11 cellular contexts compared by ENCODE assay signal in the genomic region with DNA sequence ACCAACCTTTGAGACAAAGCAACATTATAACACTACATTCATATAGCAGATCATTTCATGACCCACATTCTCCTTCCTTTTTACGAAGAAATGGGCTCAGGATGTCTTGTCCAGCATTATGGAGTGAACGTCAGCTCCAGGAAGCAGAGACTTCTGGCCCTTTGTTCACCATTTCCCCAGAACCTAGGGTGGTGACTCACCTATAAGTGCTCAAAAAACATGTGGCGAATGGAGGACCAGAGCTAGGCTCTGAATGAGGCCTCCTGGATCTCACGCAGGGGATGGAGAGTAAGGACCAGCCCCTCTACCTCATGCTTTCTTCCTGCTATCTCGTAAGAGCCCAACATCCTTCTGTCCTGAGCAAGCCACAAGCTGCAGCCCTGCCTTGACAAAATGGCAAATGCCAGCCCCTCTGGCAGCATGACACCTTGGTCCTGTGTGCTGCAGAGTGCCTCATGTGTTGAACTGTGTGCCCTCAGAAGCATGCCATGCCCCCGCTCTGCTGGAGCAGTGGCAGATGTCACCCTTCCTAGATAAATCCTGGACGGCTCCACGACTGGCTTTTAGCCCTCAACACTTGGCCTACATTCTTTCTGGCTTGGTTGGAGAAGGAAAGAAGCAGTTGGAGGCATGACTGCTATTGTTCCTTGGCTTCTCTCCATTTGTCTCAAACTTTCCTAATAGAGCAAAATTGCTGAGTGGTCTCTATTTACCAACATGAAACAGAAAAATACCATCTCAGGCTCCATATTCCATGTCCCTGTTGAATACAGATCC. TPM values are rescaled to one million over a fixed set of nuclear protein-coding genes. Genes with fewer than 3 reads are reported as not detected.
DNase-seq lines count a peak whose midpoint lies in the region; ATAC-seq and TF ChIP-seq lines count a peak whose summit lies in the region.
"Had no signal": no experiment of that assay in that cellular context is flagged by ENCODE, and none has a peak within 500 bp of the region (broad histone marks: within the 10 kb centered on the region; RNA-seq: fewer than 3 reads in every experiment).

No MANE protein-coding gene starts in this region.

- no peaks in the 10 kb centered on the region for H3K36me3 Mint-ChIP-seq in chondrocyte (ENCODE audit: low read depth)

- no peak for TF ChIP-seq RAD21 in SK-N-SH (IDR thresholded peaks at IDR 0.05; ENCODE audit: low read length)
- no peak for TF ChIP-seq RAD21 in liver (IDR thresholded peaks at IDR 0.05)

- H3K4me1 Mint-ChIP-seq in chondrocyte (ENCODE audit: low read depth), result peaks cover 67% of the 10 kb centered on the region

- POLR2A ChIA-PET in SK-N-SH (lab: Yijun Ruan, JAX), result no interaction called here

- TF ChIP-seq EP300 in SK-N-SH (IDR thresholded peaks at IDR 0.05; ENCODE audit: borderline replicate concordance in 1 of 2, low read depth in 1 of 2, low read length in 1 of 2), result no peak

- 90% methylated on average over 8 of the region's 8 CpGs for WGBS in SK-N-SH (ENCODE audit: low lambda C conversion rate)
- WGBS in liver, result 78% methylated on average over 8 of the region's 8 CpGs

- H3K27me3 ChIP-seq in SK-N-SH (ENCODE audit: insufficient read depth) (no peaks in the 10 kb centered on the region), liver (ENCODE audit: control insufficient read depth in 4 of 4, insufficient read depth in 4 of 4, low read length in 3 of 4) (no peaks in the 10 kb centered on the region), thoracic aorta (replicated peaks; ENCODE audit: insufficient read depth) (no peaks in the 10 kb centered on the region)

- H3K27me3 Mint-ChIP-seq in chondrocyte (ENCODE audit: low read depth), result no peaks in the 10 kb centered on the region

- H3K9ac ChIP-seq in SK-N-SH (no peak overlapping the region), liver (ENCODE audit: low read depth in 1 of 2, low read length in 2 of 2) (no peak overlapping the region)

- H3K4me1 ChIP-seq in SK-N-SH (ENCODE audit: control insufficient read depth in 1 of 2, insufficient read depth in 2 of 2, low read depth in 1 of 2, low read length in 1 of 2) (peaks cover 24 to 51% of the 10 kb centered on the region in 2 experiments; a peak in 3 of 4 replicates), liver (ENCODE audit: control insufficient read depth in 4 of 4, insufficient read depth in 4 of 4, low read length in 3 of 4) (peaks cover 0 to 2% (median 0%) of the 10 kb centered on the region in 4 donors), thoracic aorta (ENCODE audit: control insufficient read depth in 1 of 2, low read depth in 2 of 2) (peaks cover 41 to 82% of the 10 kb centered on the region in 2 donors)

- no peaks in the 10 kb centered on the region for H3K9me3 ChIP-seq in SK-N-SH
- H3K9me3 ChIP-seq in liver (ENCODE audit: control insufficient read depth in 4 of 4, low read length in 3 of 4), result no peaks in the 10 kb centered on the region
- H3K9me3 ChIP-seq in thoracic aorta, result no peaks in the 10 kb centered on the region

- H2AFZ ChIP-seq in SK-N-SH (ENCODE audit: low read depth), result no peak overlapping the region

- peaks cover 65% of the 10 kb centered on the region for H3K79me2 ChIP-seq in SK-N-SH (ENCODE audit: insufficient read depth)

- no peak for DNase-seq in SK-N-SH
- DNase-seq in chondrocyte (ENCODE audit: low spot score), result peak; percentile 39
- no peak for DNase-seq in thoracic aorta (ENCODE audit: low spot score)
- no peak for DNase-seq in NCI-H1105 treated with DMSO at 0.1 percent for 48 hours (lab: John Stamatoyannopoulos, UW)
- DNase-seq: central memory CD4-positive, alpha-beta T cell; NCI-H526 had no signal

- TF ChIP-seq CTCF in SK-N-SH (IDR thresholded peaks at IDR 0.05), result no peak
- TF ChIP-seq CTCF in chondrocyte (IDR thresholded peaks at IDR 0.05), result no peak
- no peak for TF ChIP-seq CTCF in liver (IDR thresholded peaks at IDR 0.05; ENCODE audit: low read depth, low read length, missing input control)
- no peak for TF ChIP-seq CTCF in thoracic aorta (IDR thresholded peaks at IDR 0.05)

- H3K27ac Mint-ChIP-seq in chondrocyte (ENCODE audit: unreplicated experiment), result peak overlapping the region; percentile 57

- ATAC-seq in SK-N-SH treated with all-trans-retinoic acid at 6 μM for 48 hours (no peak), thoracic aorta (ENCODE audit: insufficient number of reproducible peaks, low FRiP score, low read depth) (no peak), GM18511 (IDR thresholded peaks at IDR 0.05; ENCODE audit: unreplicated experiment) (no peak), GM18520 (IDR thresholded peaks at IDR 0.05; ENCODE audit: unreplicated experiment) (no peak)
- ATAC-seq: GM12878 had no signal

- no peaks in the 10 kb centered on the region for H4K20me1 ChIP-seq in SK-N-SH (ENCODE audit: insufficient read depth)

- H3K4me2 ChIP-seq in SK-N-SH, result 0 out of 2 replicates have a peak overlapping the region, but pooled peaks have one; percentile 7

- H3K4me3 Mint-ChIP-seq in chondrocyte (ENCODE audit: unreplicated experiment), result no peak overlapping the region

- H3K36me3 ChIP-seq in SK-N-SH (replicated peaks in 1 of 2; ENCODE audit: control insufficient read depth in 1 of 2, insufficient read depth in 2 of 2, low read length in 1 of 2) (peaks cover 5 to 10% of the 10 kb centered on the region in 2 experiments), liver (ENCODE audit: control insufficient read depth in 4 of 4, insufficient read depth in 3 of 4, low read depth in 1 of 4, low read length in 3 of 4) (peaks cover 10 to 24% (median 15%) of the 10 kb centered on the region in 4 donors), thoracic aorta (no peaks in the 10 kb centered on the region)

- CTCF ChIA-PET in SK-N-SH (lab: Yijun Ruan, JAX), result interaction anchor here (0.9 to 1.6 kb wide), 2 partner anchors 9 to 38 kb away, joined by 3 to 4 read pairs; no protein-coding TSS in a partner anchor

- H3K9me2 ChIP-seq in SK-N-SH, result no peaks in the 10 kb centered on the region

- no peak overlapping the region for H3K27ac ChIP-seq in SK-N-SH (ENCODE audit: low read depth in 2 of 2, low read length in 1 of 2)
- peak overlapping the region; percentile 30 to 67 for H3K27ac ChIP-seq in liver (ENCODE audit: low read depth in 1 of 2, low read length in 2 of 2)
- peak overlapping the region; percentile 66 to 69 for H3K27ac ChIP-seq in thoracic aorta

- H3K9me3 Mint-ChIP-seq in chondrocyte (ENCODE audit: low read depth), result no peaks in the 10 kb centered on the region

- H3F3A ChIP-seq in SK-N-SH (replicated peaks; ENCODE audit: insufficient read depth), result peaks cover 9% of the 10 kb centered on the region

- H3K4me3 ChIP-seq in SK-N-SH (ENCODE audit: low read depth in 2 of 2, low read length in 1 of 2), result no peak overlapping the region
- H3K4me3 ChIP-seq in liver (ENCODE audit: low read depth in 1 of 3, low read length in 3 of 3), result no peak overlapping the region
- H3K4me3 ChIP-seq in thoracic aorta, result peak overlapping the region; percentile 5
- H3K4me3 ChIP-seq: GM12878 had no signal

TF ChIP-seq in SK-N-SH, 30 proteins besides CTCF, POLR2A, EP300 and RAD21 (continues in another document):
- TF ChIP-seq, protein P1, sequence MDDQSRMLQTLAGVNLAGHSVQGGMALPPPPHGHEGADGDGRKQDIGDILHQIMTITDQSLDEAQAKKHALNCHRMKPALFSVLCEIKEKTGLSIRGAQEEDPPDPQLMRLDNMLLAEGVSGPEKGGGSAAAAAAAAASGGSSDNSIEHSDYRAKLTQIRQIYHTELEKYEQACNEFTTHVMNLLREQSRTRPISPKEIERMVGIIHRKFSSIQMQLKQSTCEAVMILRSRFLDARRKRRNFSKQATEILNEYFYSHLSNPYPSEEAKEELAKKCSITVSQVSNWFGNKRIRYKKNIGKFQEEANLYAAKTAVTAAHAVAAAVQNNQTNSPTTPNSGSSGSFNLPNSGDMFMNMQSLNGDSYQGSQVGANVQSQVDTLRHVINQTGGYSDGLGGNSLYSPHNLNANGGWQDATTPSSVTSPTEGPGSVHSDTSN (IDR thresholded peaks at IDR 0.05), result no peak
- TF ChIP-seq RXRA (IDR thresholded peaks at IDR 0.05; ENCODE audit: borderline replicate concordance, low read depth), result no peak
- TF ChIP-seq TCF12 (IDR thresholded peaks at IDR 0.05), result no peak

TF ChIP-seq in SK-N-SH treated with all-trans-retinoic acid at 6 μM for 48 hours, 23 proteins besides CTCF, POLR2A, EP300 and RAD21 (continues in another document):
- TF ChIP-seq CSDC2 (CRISPR knock-in tag; IDR thresholded peaks at IDR 0.05), result no peak

TF ChIP-seq in liver, 16 proteins besides CTCF, POLR2A, EP300 and RAD21 (continues in another document):
- peak; percentile 63 for TF ChIP-seq NR2F2 (IDR thresholded peaks at IDR 0.05)

RNA-seq across cellular contexts. Expression of a gene that starts 6.5 kb away (rescaled TPM):
- polyA plus RNA-seq in SK-N-SH (2012; rRNA removed), result 27.1 and 32.0 TPM in 2 replicates
- 20.6 and 30.3 TPM in 2 replicates for polyA plus RNA-seq in SK-N-SH (2012; cell fraction: cytosol; rRNA removed)
- polyA plus RNA-seq in SK-N-SH (2012; cell fraction: nucleus; rRNA removed), result 23.7 and 26.9 TPM in 2 replicates
- total RNA-seq in chondrocyte, result 30.7 to 75.9 TPM (median 30.9 TPM) in 3 replicates
- 10 to 100 TPM in 1 of 2 donors, 1 to 10 TPM in 1; 7.4 to 18.4 TPM for total RNA-seq in liver
- 10 to 100 TPM in 1 of 2 donors, 1 to 10 TPM in 1; 4.5 to 13.7 TPM for polyA plus RNA-seq in liver
- total RNA-seq in thoracic aorta, result 10 to 100 TPM; 27.7 to 98.0 TPM

RNA-seq across cellular contexts. Expression of a gene that starts 45.1 kb away (rescaled TPM):
- polyA plus RNA-seq in SK-N-SH (2012; rRNA removed) (35.5 and 48.1 TPM in 2 replicates), liver (10 to 100 TPM; 27.3 to 61.0 TPM)
- polyA plus RNA-seq in SK-N-SH (2012; cell fraction: cytosol; rRNA removed), result 33.3 and 42.8 TPM in 2 replicates
- polyA plus RNA-seq in SK-N-SH (2012; cell fraction: nucleus; rRNA removed), result 18.5 and 21.6 TPM in 2 replicates
- total RNA-seq in chondrocyte (12.3 to 14.8 TPM (median 12.4 TPM) in 3 replicates), liver (10 to 100 TPM in 1 of 2 donors, 1 to 10 TPM in 1; 5.6 to 10.7 TPM), thoracic aorta (1 to 10 TPM; 8.4 to 9.7 TPM)

Comparison
In these comparisons a context has a peak if more than half of its experiments do, and no peak if none do; other contexts are left out.
1. H3K27ac ChIP-seq: peak in liver (2 of 2) and thoracic aorta (2 of 2); none in SK-N-SH (0 of 2).